ENCODE assay signal across 1 cellular context in genomic region chr7:56063882-56064625, GRCh38.
A peak's percentile ranks its signal among the peaks of the same experiment; 100 is the strongest.
TF ChIP-seq lines count a peak whose summit lies in the region.

TSS of gene SUMF2 (plus strand) at chr7:56064286. CDS start at chr7:56064312, 26 bp downstream.

TF ChIP-seq in HepG2, 621 proteins besides CTCF, POLR2A, EP300 and RAD21 (continued from another document and continues in another):
- TF ChIP-seq, protein P1, sequence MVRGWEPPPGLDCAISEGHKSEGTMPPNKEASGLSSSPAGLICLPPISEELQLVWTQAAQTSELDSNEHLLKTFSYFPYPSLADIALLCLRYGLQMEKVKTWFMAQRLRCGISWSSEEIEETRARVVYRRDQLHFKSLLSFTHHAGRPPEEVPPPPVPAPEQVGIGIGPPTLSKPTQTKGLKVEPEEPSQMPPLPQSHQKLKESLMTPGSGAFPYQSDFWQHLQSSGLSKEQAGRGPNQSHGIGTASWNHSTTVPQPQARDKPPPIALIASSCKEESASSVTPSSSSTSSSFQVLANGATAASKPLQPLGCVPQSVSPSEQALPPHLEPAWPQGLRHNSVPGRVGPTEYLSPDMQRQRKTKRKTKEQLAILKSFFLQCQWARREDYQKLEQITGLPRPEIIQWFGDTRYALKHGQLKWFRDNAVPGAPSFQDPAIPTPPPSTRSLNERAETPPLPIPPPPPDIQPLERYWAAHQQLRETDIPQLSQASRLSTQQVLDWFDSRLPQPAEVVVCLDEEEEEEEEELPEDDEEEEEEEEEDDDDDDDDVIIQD (CRISPR knock-in tag; IDR thresholded peaks at IDR 0.05; ENCODE audit: low read depth), result no peak
- no peak for TF ChIP-seq PCBP1 (IDR thresholded peaks at IDR 0.05; ENCODE audit: borderline replicate concordance, low read depth, low read length)
- peak; percentile 85 for TF ChIP-seq ZFY (CRISPR knock-in tag; IDR thresholded peaks at IDR 0.05)
- peak; percentile 38; the same call in 1 of the 2 replicates for TF ChIP-seq MTA1 (CRISPR knock-in tag; IDR thresholded peaks at IDR 0.05; ENCODE audit: borderline replicate concordance)
- TF ChIP-seq STAT5B (CRISPR knock-in tag; IDR thresholded peaks at IDR 0.05), result no peak
- TF ChIP-seq ZNF543 (CRISPR knock-in tag; IDR thresholded peaks at IDR 0.05), result no peak
- TF ChIP-seq, protein P2, sequence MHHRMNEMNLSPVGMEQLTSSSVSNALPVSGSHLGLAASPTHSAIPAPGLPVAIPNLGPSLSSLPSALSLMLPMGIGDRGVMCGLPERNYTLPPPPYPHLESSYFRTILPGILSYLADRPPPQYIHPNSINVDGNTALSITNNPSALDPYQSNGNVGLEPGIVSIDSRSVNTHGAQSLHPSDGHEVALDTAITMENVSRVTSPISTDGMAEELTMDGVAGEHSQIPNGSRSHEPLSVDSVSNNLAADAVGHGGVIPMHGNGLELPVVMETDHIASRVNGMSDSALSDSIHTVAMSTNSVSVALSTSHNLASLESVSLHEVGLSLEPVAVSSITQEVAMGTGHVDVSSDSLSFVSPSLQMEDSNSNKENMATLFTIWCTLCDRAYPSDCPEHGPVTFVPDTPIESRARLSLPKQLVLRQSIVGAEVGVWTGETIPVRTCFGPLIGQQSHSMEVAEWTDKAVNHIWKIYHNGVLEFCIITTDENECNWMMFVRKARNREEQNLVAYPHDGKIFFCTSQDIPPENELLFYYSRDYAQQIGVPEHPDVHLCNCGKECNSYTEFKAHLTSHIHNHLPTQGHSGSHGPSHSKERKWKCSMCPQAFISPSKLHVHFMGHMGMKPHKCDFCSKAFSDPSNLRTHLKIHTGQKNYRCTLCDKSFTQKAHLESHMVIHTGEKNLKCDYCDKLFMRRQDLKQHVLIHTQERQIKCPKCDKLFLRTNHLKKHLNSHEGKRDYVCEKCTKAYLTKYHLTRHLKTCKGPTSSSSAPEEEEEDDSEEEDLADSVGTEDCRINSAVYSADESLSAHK (CRISPR knock-in tag; IDR thresholded peaks at IDR 0.05; ENCODE audit: borderline replicate concordance), result no peak
- TF ChIP-seq, protein P3, sequence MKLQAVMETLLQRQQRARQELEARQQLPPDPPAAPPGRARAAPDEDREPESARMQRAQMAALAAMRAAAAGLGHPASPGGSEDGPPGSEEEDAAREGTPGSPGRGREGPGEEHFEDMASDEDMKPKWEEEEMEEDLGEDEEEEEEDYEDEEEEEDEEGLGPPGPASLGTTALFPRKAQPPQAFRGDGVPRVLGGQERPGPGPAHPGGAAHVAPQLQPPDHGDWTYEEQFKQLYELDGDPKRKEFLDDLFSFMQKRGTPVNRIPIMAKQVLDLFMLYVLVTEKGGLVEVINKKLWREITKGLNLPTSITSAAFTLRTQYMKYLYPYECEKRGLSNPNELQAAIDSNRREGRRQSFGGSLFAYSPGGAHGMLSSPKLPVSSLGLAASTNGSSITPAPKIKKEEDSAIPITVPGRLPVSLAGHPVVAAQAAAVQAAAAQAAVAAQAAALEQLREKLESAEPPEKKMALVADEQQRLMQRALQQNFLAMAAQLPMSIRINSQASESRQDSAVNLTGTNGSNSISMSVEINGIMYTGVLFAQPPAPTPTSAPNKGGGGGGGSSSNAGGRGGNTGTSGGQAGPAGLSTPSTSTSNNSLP (IDR thresholded peaks at IDR 0.05; ENCODE audit: low read depth, low read length), result no peak
- peak; percentile 85; the same call in 1 of the 2 replicates for TF ChIP-seq FOXC1 (CRISPR knock-in tag; IDR thresholded peaks at IDR 0.05; ENCODE audit: borderline replicate concordance)
- TF ChIP-seq ZNF367 (CRISPR knock-in tag; IDR thresholded peaks at IDR 0.05; ENCODE audit: borderline replicate concordance), result no peak
- TF ChIP-seq TCF7 (IDR thresholded peaks at IDR 0.05; ENCODE audit: low read depth), result no peak
- TF ChIP-seq ZNF484 (CRISPR knock-in tag; IDR thresholded peaks at IDR 0.05; ENCODE audit: borderline replicate concordance, low read depth), result no peak
- TF ChIP-seq, protein P4, sequence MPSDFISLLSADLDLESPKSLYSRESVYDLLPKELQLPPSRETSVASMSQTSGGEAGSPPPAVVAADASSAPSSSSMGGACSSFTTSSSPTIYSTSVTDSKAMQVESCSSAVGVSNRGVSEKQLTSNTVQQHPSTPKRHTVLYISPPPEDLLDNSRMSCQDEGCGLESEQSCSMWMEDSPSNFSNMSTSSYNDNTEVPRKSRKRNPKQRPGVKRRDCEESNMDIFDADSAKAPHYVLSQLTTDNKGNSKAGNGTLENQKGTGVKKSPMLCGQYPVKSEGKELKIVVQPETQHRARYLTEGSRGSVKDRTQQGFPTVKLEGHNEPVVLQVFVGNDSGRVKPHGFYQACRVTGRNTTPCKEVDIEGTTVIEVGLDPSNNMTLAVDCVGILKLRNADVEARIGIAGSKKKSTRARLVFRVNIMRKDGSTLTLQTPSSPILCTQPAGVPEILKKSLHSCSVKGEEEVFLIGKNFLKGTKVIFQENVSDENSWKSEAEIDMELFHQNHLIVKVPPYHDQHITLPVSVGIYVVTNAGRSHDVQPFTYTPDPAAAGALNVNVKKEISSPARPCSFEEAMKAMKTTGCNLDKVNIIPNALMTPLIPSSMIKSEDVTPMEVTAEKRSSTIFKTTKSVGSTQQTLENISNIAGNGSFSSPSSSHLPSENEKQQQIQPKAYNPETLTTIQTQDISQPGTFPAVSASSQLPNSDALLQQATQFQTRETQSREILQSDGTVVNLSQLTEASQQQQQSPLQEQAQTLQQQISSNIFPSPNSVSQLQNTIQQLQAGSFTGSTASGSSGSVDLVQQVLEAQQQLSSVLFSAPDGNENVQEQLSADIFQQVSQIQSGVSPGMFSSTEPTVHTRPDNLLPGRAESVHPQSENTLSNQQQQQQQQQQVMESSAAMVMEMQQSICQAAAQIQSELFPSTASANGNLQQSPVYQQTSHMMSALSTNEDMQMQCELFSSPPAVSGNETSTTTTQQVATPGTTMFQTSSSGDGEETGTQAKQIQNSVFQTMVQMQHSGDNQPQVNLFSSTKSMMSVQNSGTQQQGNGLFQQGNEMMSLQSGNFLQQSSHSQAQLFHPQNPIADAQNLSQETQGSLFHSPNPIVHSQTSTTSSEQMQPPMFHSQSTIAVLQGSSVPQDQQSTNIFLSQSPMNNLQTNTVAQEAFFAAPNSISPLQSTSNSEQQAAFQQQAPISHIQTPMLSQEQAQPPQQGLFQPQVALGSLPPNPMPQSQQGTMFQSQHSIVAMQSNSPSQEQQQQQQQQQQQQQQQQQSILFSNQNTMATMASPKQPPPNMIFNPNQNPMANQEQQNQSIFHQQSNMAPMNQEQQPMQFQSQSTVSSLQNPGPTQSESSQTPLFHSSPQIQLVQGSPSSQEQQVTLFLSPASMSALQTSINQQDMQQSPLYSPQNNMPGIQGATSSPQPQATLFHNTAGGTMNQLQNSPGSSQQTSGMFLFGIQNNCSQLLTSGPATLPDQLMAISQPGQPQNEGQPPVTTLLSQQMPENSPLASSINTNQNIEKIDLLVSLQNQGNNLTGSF (CRISPR knock-in tag; IDR thresholded peaks at IDR 0.05), result peak; percentile 20; the same call in 1 of the 2 replicates
- no peak for TF ChIP-seq PPARG (CRISPR knock-in tag; conservative IDR thresholded peaks at IDR 0.05)
- no peak for TF ChIP-seq XRCC5 (optimal IDR thresholded peaks at IDR 0.05; ENCODE audit: low read length)
- peak; percentile 78; the same call in 1 of the 2 replicates for TF ChIP-seq BRF2 (CRISPR knock-in tag; IDR thresholded peaks at IDR 0.05)
- no peak; the same call in 1 of the 2 replicates for TF ChIP-seq ZBTB2 (CRISPR knock-in tag; IDR thresholded peaks at IDR 0.05; ENCODE audit: low read depth)
- peak; percentile 66 for TF ChIP-seq ZNF431 (CRISPR knock-in tag; IDR thresholded peaks at IDR 0.05; ENCODE audit: borderline replicate concordance, low read depth)
- no peak for TF ChIP-seq ZNF383 (CRISPR knock-in tag; IDR thresholded peaks at IDR 0.05; ENCODE audit: borderline replicate concordance)
- TF ChIP-seq, protein P5, sequence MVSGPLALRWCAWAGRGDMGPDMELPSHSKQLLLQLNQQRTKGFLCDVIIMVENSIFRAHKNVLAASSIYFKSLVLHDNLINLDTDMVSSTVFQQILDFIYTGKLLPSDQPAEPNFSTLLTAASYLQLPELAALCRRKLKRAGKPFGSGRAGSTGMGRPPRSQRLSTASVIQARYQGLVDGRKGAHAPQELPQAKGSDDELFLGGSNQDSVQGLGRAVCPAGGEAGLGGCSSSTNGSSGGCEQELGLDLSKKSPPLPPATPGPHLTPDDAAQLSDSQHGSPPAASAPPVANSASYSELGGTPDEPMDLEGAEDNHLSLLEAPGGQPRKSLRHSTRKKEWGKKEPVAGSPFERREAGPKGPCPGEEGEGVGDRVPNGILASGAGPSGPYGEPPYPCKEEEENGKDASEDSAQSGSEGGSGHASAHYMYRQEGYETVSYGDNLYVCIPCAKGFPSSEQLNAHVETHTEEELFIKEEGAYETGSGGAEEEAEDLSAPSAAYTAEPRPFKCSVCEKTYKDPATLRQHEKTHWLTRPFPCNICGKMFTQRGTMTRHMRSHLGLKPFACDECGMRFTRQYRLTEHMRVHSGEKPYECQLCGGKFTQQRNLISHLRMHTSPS (CRISPR knock-in tag; IDR thresholded peaks at IDR 0.05; ENCODE audit: low read depth), result no peak
- 0 out of 2 replicates have a peak, but pooled peaks have one; percentile 41 for TF ChIP-seq KLF6 (CRISPR knock-in tag; IDR thresholded peaks at IDR 0.05)
- no peak for TF ChIP-seq SCMH1 (CRISPR knock-in tag; IDR thresholded peaks at IDR 0.05; ENCODE audit: borderline replicate concordance)
- TF ChIP-seq SNAPC5 (CRISPR knock-in tag; IDR thresholded peaks at IDR 0.05; ENCODE audit: borderline replicate concordance), result no peak
- no peak for TF ChIP-seq BHLHE40 (IDR thresholded peaks at IDR 0.05; ENCODE audit: low read length)
- 0 out of 2 replicates have a peak, but pooled peaks have one; percentile 64 for TF ChIP-seq ZC3H4 (CRISPR knock-in tag; IDR thresholded peaks at IDR 0.05; ENCODE audit: borderline replicate concordance)
- TF ChIP-seq NR2F2 (IDR thresholded peaks at IDR 0.05; ENCODE audit: borderline replicate concordance, low read depth), result no peak
- TF ChIP-seq ZNF557 (CRISPR knock-in tag; IDR thresholded peaks at IDR 0.05), result no peak
- peak; percentile 52; the same call in 1 of the 2 replicates for TF ChIP-seq ZNF598 (CRISPR knock-in tag; IDR thresholded peaks at IDR 0.05; ENCODE audit: borderline replicate concordance)
- TF ChIP-seq, protein P6, sequence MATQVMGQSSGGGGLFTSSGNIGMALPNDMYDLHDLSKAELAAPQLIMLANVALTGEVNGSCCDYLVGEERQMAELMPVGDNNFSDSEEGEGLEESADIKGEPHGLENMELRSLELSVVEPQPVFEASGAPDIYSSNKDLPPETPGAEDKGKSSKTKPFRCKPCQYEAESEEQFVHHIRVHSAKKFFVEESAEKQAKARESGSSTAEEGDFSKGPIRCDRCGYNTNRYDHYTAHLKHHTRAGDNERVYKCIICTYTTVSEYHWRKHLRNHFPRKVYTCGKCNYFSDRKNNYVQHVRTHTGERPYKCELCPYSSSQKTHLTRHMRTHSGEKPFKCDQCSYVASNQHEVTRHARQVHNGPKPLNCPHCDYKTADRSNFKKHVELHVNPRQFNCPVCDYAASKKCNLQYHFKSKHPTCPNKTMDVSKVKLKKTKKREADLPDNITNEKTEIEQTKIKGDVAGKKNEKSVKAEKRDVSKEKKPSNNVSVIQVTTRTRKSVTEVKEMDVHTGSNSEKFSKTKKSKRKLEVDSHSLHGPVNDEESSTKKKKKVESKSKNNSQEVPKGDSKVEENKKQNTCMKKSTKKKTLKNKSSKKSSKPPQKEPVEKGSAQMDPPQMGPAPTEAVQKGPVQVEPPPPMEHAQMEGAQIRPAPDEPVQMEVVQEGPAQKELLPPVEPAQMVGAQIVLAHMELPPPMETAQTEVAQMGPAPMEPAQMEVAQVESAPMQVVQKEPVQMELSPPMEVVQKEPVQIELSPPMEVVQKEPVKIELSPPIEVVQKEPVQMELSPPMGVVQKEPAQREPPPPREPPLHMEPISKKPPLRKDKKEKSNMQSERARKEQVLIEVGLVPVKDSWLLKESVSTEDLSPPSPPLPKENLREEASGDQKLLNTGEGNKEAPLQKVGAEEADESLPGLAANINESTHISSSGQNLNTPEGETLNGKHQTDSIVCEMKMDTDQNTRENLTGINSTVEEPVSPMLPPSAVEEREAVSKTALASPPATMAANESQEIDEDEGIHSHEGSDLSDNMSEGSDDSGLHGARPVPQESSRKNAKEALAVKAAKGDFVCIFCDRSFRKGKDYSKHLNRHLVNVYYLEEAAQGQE (IDR thresholded peaks at IDR 0.05; ENCODE audit: borderline replicate concordance in 1 of 2, low read depth in 1 of 2, low read length in 2 of 2), result no peak
- 0 out of 2 replicates have a peak, but pooled peaks have one; percentile 42 for TF ChIP-seq ZNF275 (CRISPR knock-in tag; IDR thresholded peaks at IDR 0.05; ENCODE audit: borderline replicate concordance)
- TF ChIP-seq REXO4 (CRISPR knock-in tag; IDR thresholded peaks at IDR 0.05; ENCODE audit: borderline replicate concordance), result no peak
- no peak for TF ChIP-seq CENPX (CRISPR knock-in tag; IDR thresholded peaks at IDR 0.05)
- TF ChIP-seq ZNF121 (CRISPR knock-in tag; IDR thresholded peaks at IDR 0.05), result 0 out of 2 replicates have a peak, but pooled peaks have one; percentile 22
- peak; percentile 80 for TF ChIP-seq HNRNPLL (IDR thresholded peaks at IDR 0.05; ENCODE audit: low read depth, low read length, poor library complexity, severe bottlenecking)
- no peak for TF ChIP-seq ZBTB8A (CRISPR knock-in tag; IDR thresholded peaks at IDR 0.05; ENCODE audit: borderline replicate concordance, low read depth)
- no peak for TF ChIP-seq FOXJ3 (CRISPR knock-in tag; IDR thresholded peaks at IDR 0.05; ENCODE audit: borderline replicate concordance)
- no peak for TF ChIP-seq DNMT1 (CRISPR knock-in tag; IDR thresholded peaks at IDR 0.05)
- TF ChIP-seq RFX5 (IDR thresholded peaks at IDR 0.05; ENCODE audit: low read depth, low read length), result no peak
- TF ChIP-seq BRD4 (CRISPR knock-in tag; IDR thresholded peaks at IDR 0.05), result peak; percentile 44; the same call in 1 of the 2 replicates
